ENCODE assay signal across 9 cellular contexts in genomic region chr3:52288674-52289073, GRCh38. TPM values are rescaled to one million over a fixed set of nuclear protein-coding genes. Genes with fewer than 3 reads are reported as not detected.
DNase-seq lines count a peak whose midpoint lies in the region; ATAC-seq and TF ChIP-seq lines count a peak whose summit lies in the region.
"Had no signal": no experiment of that assay in that cellular context is flagged by ENCODE, and none has a peak within 500 bp of the region (broad histone marks: within the 10 kb centered on the region; RNA-seq: fewer than 3 reads in every experiment).

No MANE protein-coding gene starts in this region.

- peaks cover 21% of the 10 kb centered on the region for H3K4me1 Mint-ChIP-seq in HFFc6 (ENCODE audit: low read depth)

- H3K9me3 ChIP-seq in mucosa of descending colon = no peaks in the 10 kb centered on the region

- ATAC-seq in mucosa of descending colon (no peak), GM19467 (IDR thresholded peaks at IDR 0.05; ENCODE audit: unreplicated experiment) (no peak), GM19023 (IDR thresholded peaks at IDR 0.05; ENCODE audit: unreplicated experiment) (no peak)

- H3K27ac Mint-ChIP-seq in HFFc6 = peak overlapping the region; percentile 100

- peaks cover 4% of the 10 kb centered on the region for H3K27me3 Mint-ChIP-seq in HFFc6 (ENCODE audit: insufficient read depth)

- no peaks in the 10 kb centered on the region for H3K9me3 Mint-ChIP-seq in HFFc6

- in situ Hi-C loops in brain microvascular endothelial cell (cut with HindIII; ENCODE audit: low pct_ligation_motif_present, low sequenced_read_pairs) = no loop called here

- H3K4me3 ChIP-seq in brain microvascular endothelial cell (ENCODE audit: low read depth, low read length) (peak overlapping the region; percentile 96), mucosa of descending colon (no peak overlapping the region)

- H3K4me1 ChIP-seq in mucosa of descending colon (ENCODE audit: low read depth) = peaks cover 48% of the 10 kb centered on the region

- H3K27ac ChIP-seq in 22Rv1 (peak overlapping the region; percentile 97), brain microvascular endothelial cell (no peak overlapping the region)

- H3K4me3 Mint-ChIP-seq in HFFc6 = peak overlapping the region; percentile 92

- DNase-seq in HFFc6 (no peak), brain microvascular endothelial cell (no peak), mucosa of descending colon (peak in 2 of 3 donors; percentile 10 to 22), putamen (ENCODE audit: low spot score) (no peak), OCI-M2 (lab: John Stamatoyannopoulos, UW; ENCODE audit: unreplicated experiment) (no peak)
- DNase-seq: activated CD4-positive, alpha-beta T cell treated with anti-CD3 and anti-CD28 coated beads for 48 hours had no signal

- H3K36me3 ChIP-seq in brain microvascular endothelial cell (replicated peaks) = peaks cover 8% of the 10 kb centered on the region
- no peaks in the 10 kb centered on the region for H3K36me3 ChIP-seq in mucosa of descending colon (ENCODE audit: low read depth)

- no peaks in the 10 kb centered on the region for H3K27me3 ChIP-seq in brain microvascular endothelial cell (replicated peaks)

- intact Hi-C loops in mucosa of descending colon (cut with DNase I, micrococcal nuclease) = no loop called here

- peaks cover 6% of the 10 kb centered on the region for H3K36me3 Mint-ChIP-seq in HFFc6 (ENCODE audit: low read depth)

- TF ChIP-seq CTCF in 22Rv1 (IDR thresholded peaks at IDR 0.05) (no peak), HFFc6 (IDR thresholded peaks at IDR 0.05) (no peak), brain microvascular endothelial cell (IDR thresholded peaks at IDR 0.05; ENCODE audit: low read depth, low read length, missing control alignments) (no peak), mucosa of descending colon (IDR thresholded peaks at IDR 0.05) (no peak)

RNA-seq across cellular contexts. Expression of gene GLYCTK, which starts 1.0 kb away (rescaled TPM):
- total RNA-seq in HFFc6 (2021; fragmentation: NEBNext Ultra II Directional; extraction: Animal tissue kit (Norgen Biotek cat#: 25700)) = 1 to 10 TPM; 7.0 to 9.9 (median 8.7) TPM
- 10 to 100 TPM; 37.1 to 78.6 (median 42.7) TPM for total RNA-seq in mucosa of descending colon

RNA-seq across cellular contexts. Expression of gene WDR82, which starts 10.2 kb away (rescaled TPM):
- total RNA-seq in HFFc6 (2021; fragmentation: NEBNext Ultra II Directional; extraction: Animal tissue kit (Norgen Biotek cat#: 25700)) = 10 to 100 TPM; 55.2 to 62.0 (median 58.6) TPM
- total RNA-seq in mucosa of descending colon = 10 to 100 TPM; 55.8 to 83.1 (median 62.9) TPM

RNA-seq across cellular contexts. Expression of gene DNAH1, which starts 27.4 kb away (rescaled TPM):
- 1 to 10 TPM; 1.4 to 2.1 (median 1.8) TPM for total RNA-seq in HFFc6 (2021; fragmentation: NEBNext Ultra II Directional; extraction: Animal tissue kit (Norgen Biotek cat#: 25700))
- 10 to 100 TPM in 2 of 3 donors, 1 to 10 TPM in 1; 9.0 to 25.9 (median 10.9) TPM for total RNA-seq in mucosa of descending colon

RNA-seq across cellular contexts. Expression of gene PPM1M, which starts 43.1 kb away (rescaled TPM):
- total RNA-seq in HFFc6 (2021; fragmentation: NEBNext Ultra II Directional; extraction: Animal tissue kit (Norgen Biotek cat#: 25700)) = 10 to 100 TPM; 20.8 to 23.4 (median 20.9) TPM
- total RNA-seq in mucosa of descending colon = 10 to 100 TPM in 1 of 3 donors, 1 to 10 TPM in 2; 3.9 to 21.4 (median 9.7) TPM

RNA-seq across cellular contexts. Expression of gene TWF2, which starts 49.7 kb away (rescaled TPM):
- total RNA-seq in HFFc6 (2021; fragmentation: NEBNext Ultra II Directional; extraction: Animal tissue kit (Norgen Biotek cat#: 25700)) = 10 to 100 TPM; 73.9 to 83.0 (median 80.7) TPM
- 10 to 100 TPM; 39.1 to 41.1 (median 41.0) TPM for total RNA-seq in mucosa of descending colon

Comparison
In these comparisons a context has a peak if more than half of its experiments do, and no peak if none do; other contexts are left out.
1. DNase-seq: peak in mucosa of descending colon (2 of 3); none in HFFc6 (single experiment), brain microvascular endothelial cell (single experiment), putamen (single experiment) and OCI-M2 (single experiment).